1 cellular context compared by ENCODE assay signal in the genomic region with DNA sequence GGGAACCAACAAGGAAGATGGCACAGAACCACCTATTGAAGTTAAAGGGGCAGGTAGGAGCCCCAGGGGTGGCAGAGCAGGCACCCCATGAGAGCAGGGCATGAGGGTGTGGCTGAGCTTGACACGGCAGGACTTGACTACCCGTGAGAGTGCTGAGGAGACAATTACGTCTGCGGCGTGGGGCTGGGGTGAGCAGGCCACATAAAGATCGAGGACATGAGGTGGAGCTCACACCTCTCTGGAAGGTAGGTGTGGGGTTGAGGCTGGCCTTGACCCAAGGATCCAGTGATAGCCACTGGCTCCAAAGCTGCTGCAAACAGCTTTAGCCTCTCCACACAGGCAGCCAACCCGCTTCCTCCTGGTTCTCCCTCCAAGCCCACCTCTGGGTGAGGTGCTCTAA.
TF ChIP-seq lines count a peak whose summit lies in the region.

No MANE protein-coding gene starts in this region.

TF ChIP-seq in GM23338, 12 proteins besides CTCF, POLR2A, EP300 and RAD21 (continued from another document):
- TF ChIP-seq, protein P1, sequence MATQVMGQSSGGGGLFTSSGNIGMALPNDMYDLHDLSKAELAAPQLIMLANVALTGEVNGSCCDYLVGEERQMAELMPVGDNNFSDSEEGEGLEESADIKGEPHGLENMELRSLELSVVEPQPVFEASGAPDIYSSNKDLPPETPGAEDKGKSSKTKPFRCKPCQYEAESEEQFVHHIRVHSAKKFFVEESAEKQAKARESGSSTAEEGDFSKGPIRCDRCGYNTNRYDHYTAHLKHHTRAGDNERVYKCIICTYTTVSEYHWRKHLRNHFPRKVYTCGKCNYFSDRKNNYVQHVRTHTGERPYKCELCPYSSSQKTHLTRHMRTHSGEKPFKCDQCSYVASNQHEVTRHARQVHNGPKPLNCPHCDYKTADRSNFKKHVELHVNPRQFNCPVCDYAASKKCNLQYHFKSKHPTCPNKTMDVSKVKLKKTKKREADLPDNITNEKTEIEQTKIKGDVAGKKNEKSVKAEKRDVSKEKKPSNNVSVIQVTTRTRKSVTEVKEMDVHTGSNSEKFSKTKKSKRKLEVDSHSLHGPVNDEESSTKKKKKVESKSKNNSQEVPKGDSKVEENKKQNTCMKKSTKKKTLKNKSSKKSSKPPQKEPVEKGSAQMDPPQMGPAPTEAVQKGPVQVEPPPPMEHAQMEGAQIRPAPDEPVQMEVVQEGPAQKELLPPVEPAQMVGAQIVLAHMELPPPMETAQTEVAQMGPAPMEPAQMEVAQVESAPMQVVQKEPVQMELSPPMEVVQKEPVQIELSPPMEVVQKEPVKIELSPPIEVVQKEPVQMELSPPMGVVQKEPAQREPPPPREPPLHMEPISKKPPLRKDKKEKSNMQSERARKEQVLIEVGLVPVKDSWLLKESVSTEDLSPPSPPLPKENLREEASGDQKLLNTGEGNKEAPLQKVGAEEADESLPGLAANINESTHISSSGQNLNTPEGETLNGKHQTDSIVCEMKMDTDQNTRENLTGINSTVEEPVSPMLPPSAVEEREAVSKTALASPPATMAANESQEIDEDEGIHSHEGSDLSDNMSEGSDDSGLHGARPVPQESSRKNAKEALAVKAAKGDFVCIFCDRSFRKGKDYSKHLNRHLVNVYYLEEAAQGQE (IDR thresholded peaks at IDR 0.05; ENCODE audit: unreplicated experiment), result no peak
- TF ChIP-seq STAT1 (IDR thresholded peaks at IDR 0.05; ENCODE audit: unreplicated experiment), result no peak
